Comparison of ENCODE assay signal across 8 cellular contexts in the genomic region with DNA sequence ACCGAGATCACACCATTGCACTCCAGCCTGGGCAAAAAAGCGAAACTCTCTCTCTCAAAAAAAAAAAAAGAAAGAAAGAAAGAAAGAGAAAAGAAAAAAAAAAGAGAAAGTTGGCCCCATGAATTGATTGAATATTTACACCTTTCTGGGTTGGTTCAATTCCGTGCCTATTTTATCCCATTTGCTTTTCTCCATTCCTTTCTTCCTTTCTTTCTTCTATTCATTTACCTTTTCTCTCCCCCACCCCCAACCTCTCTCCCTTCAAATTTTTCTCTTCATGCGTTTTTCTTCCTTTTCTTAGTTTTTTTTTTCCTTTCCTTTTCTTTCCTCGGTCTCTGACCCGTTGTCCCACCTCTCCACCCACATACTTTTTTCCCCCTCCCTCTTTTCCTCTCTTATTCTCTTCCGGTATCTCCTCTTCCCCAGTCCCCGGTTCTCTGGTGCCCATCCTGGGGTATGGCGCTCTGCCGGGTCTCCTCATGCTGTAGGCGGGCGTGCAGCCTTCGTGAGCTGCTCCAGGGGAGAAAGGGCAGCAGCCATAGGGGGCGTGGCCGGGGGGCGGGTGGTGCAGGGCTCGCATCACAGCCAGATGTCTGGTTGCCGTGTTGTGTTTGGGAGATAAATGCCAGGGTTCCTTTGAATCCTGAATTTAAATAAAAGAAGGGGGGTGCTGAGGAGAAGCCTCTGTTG. TPM values are rescaled to one million over a fixed set of nuclear protein-coding genes. Genes with fewer than 3 reads are reported as not detected.
DNase-seq lines count a peak whose midpoint lies in the region; ATAC-seq, FAIRE-seq and TF ChIP-seq lines count a peak whose summit lies in the region.
"Had no signal": no experiment of that assay in that cellular context is flagged by ENCODE, and none has a peak within 500 bp of the region (broad histone marks: within the 10 kb centered on the region; RNA-seq: fewer than 3 reads in every experiment).

No MANE protein-coding gene starts in this region.

- FAIRE-seq in GM12892 (lab: Jason Lieb, UNC) = no peak

- H3K4me3 ChIP-seq in fibroblast of the aortic adventitia (ENCODE audit: low read depth, low read length) (peak overlapping the region; percentile 44), skeletal muscle cell (ENCODE audit: low read depth, low read length) (peak overlapping the region; percentile 15)

- no peak for TF ChIP-seq CTCF in fibroblast of the aortic adventitia (IDR thresholded peaks at IDR 0.05; ENCODE audit: insufficient read depth, low read length)

- DNase-seq in GM12892 (ENCODE audit: insufficient read length) (peak; percentile 23), NCI-H524 treated with DMSO at 0.1 percent for 48 hours (lab: John Stamatoyannopoulos, UW) (peak; percentile 3), fibroblast of the aortic adventitia (ENCODE audit: low read depth) (peak; percentile 60), skeletal muscle cell (ENCODE audit: low read depth) (no peak), DMS153 treated with DMSO at 0.1 percent for 48 hours (lab: John Stamatoyannopoulos, UW; ENCODE audit: unreplicated experiment) (no peak)
- DNase-seq: NCI-H226 had no signal

- no peak for TF ChIP-seq POLR2A in GM12892 (IDR thresholded peaks at IDR 0.05; ENCODE audit: low read depth, low read length)

- ATAC-seq in GM21447 (IDR thresholded peaks at IDR 0.05; ENCODE audit: unreplicated experiment) (no peak), HG03280 (IDR thresholded peaks at IDR 0.05; ENCODE audit: unreplicated experiment) (no peak)

RNA-seq across cellular contexts. Expression of a gene that starts 5.3 kb away (rescaled TPM):
- 4.8 TPM for polyA plus RNA-seq in GM12892 (2012; ENCODE audit: missing spikeins)
- 2,633 and 16,513 TPM in 2 replicates for total RNA-seq in fibroblast of the aortic adventitia (ENCODE audit: low replicate concordance)

RNA-seq across cellular contexts. Expression of a gene that starts 40.9 kb away (rescaled TPM):
- 0.68 TPM for polyA plus RNA-seq in GM12892 (2012; ENCODE audit: missing spikeins)
- 0.65 and 0.90 TPM in 2 replicates for total RNA-seq in fibroblast of the aortic adventitia (ENCODE audit: low replicate concordance)

RNA-seq across cellular contexts. Expression of a gene that starts 56.3 kb away (rescaled TPM):
- 32.1 TPM for polyA plus RNA-seq in GM12892 (2012; ENCODE audit: missing spikeins)
- 59.3 and 85.4 TPM in 2 replicates for total RNA-seq in fibroblast of the aortic adventitia (ENCODE audit: low replicate concordance)

Comparison
In these comparisons a context has a peak if more than half of its experiments do, and no peak if none do; other contexts are left out.
1. DNase-seq: peak in GM12892 (single experiment), NCI-H524 treated with DMSO at 0.1 percent for 48 hours (single experiment) and fibroblast of the aortic adventitia (single experiment); none in skeletal muscle cell (single experiment) and DMS153 treated with DMSO at 0.1 percent for 48 hours (single experiment).